In the genomic region with DNA sequence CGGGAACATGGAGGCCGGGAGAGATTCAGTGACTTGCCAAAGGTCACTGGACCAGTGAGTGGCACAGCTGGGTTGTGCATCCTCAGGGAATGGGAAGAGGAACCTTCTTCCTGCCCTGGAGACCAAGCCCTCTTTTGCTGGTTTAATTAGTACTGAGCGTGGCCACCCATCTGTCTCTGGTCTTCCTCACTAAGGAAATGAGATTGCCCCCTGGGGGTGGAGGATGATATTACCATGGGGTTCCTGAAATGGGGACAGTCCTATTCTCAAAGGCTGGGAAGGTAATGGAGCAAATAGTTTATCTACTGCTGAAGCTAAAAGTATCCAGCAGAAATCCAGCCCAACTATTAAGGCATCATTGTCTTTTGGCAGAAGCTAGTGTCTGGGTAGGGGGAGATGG, we compare ENCODE assay signal across 9 cellular contexts.
DNase-seq lines count a peak whose midpoint lies in the region; ATAC-seq and TF ChIP-seq lines count a peak whose summit lies in the region.
"Had no signal": no experiment of that assay in that cellular context is flagged by ENCODE, and none has a peak within 500 bp of the region (broad histone marks: within the 10 kb centered on the region; RNA-seq: fewer than 3 reads in every experiment).

No MANE protein-coding gene starts in this region.

- no peaks in the 10 kb centered on the region for H3K4me1 Mint-ChIP-seq in activated CD4-positive, alpha-beta memory T cell treated with anti-CD3 and anti-CD28 coated beads for 36 hours (ENCODE audit: low read depth)
- H3K4me1 Mint-ChIP-seq in activated CD4-positive, alpha-beta memory T cell treated with anti-CD3 and anti-CD28 coated beads, Interleukin-2, amount 10 ng/mL, durations not matched to agents 7 days and 5 days: no peaks in the 10 kb centered on the region
- H3K4me1 Mint-ChIP-seq: activated B cell treated with CpG ODN at 0.5 μM for 24 hours had no signal

- ATAC-seq in GM21737 (IDR thresholded peaks at IDR 0.05; ENCODE audit: unreplicated experiment): no peak

- no peaks in the 10 kb centered on the region for H3K27me3 Mint-ChIP-seq in activated CD4-positive, alpha-beta memory T cell treated with anti-CD3 and anti-CD28 coated beads for 36 hours
- H3K27me3 Mint-ChIP-seq in activated CD4-positive, alpha-beta memory T cell treated with anti-CD3 and anti-CD28 coated beads, Interleukin-2, amount 10 ng/mL, durations not matched to agents 7 days and 5 days: no peaks in the 10 kb centered on the region
- H3K27me3 Mint-ChIP-seq: activated B cell treated with CpG ODN at 0.5 μM for 24 hours had no signal

- H3K27ac Mint-ChIP-seq in activated CD4-positive, alpha-beta memory T cell treated with anti-CD3 and anti-CD28 coated beads for 36 hours: no peak overlapping the region
- H3K27ac Mint-ChIP-seq in activated CD4-positive, alpha-beta memory T cell treated with anti-CD3 and anti-CD28 coated beads, Interleukin-2, amount 10 ng/mL, durations not matched to agents 7 days and 5 days: no peak overlapping the region
- H3K27ac Mint-ChIP-seq: activated B cell treated with CpG ODN at 0.5 μM for 24 hours had no signal

- TF ChIP-seq CTCF in fibroblast of the aortic adventitia (IDR thresholded peaks at IDR 0.05; ENCODE audit: insufficient read depth, low read length) (peak; percentile 12), RWPE1 (conservative IDR thresholded peaks at IDR 0.05; ENCODE audit: low read depth) (no peak; the same call in 1 of the 2 replicates)

- POLR2A ChIA-PET in activated CD4-positive, alpha-beta memory T cell treated with anti-CD3 and anti-CD28 coated beads for 36 hours (lab: Charles Lee): no interaction called here
- POLR2A ChIA-PET in activated CD4-positive, alpha-beta memory T cell treated with anti-CD3 and anti-CD28 coated beads, Interleukin-2, amount 10 ng/mL, durations not matched to agents 7 days and 5 days (lab: Charles Lee): no interaction called here
- POLR2A ChIA-PET in RWPE1 (lab: Yijun Ruan, JAX; ENCODE audit: low non-redundant PET): no interaction called here

- no peak overlapping the region for H3K4me3 Mint-ChIP-seq in activated CD4-positive, alpha-beta memory T cell treated with anti-CD3 and anti-CD28 coated beads for 36 hours
- H3K4me3 Mint-ChIP-seq in activated CD4-positive, alpha-beta memory T cell treated with anti-CD3 and anti-CD28 coated beads, Interleukin-2, amount 10 ng/mL, durations not matched to agents 7 days and 5 days: no peak overlapping the region
- H3K4me3 Mint-ChIP-seq: activated B cell treated with CpG ODN at 0.5 μM for 24 hours had no signal

- intact Hi-C loops in activated CD4-positive, alpha-beta memory T cell treated with anti-CD3 and anti-CD28 coated beads for 36 hours (cut with micrococcal nuclease): no loop called here

- CTCF ChIA-PET in activated CD4-positive, alpha-beta memory T cell treated with anti-CD3 and anti-CD28 coated beads for 36 hours (lab: Charles Lee): interaction anchor here (1.1 to 1.5 kb wide), 4 partner anchors 9 to 748 kb away, joined by 3 to 5 read pairs (median 4); no protein-coding TSS in a partner anchor
- CTCF ChIA-PET in activated CD4-positive, alpha-beta memory T cell treated with anti-CD3 and anti-CD28 coated beads, Interleukin-2, amount 10 ng/mL, durations not matched to agents 7 days and 5 days (lab: Charles Lee): interaction anchor here (0.6 to 1.6 kb wide), 5 partner anchors 13 to 747 kb away, joined by 3 to 9 read pairs (median 3); no protein-coding TSS in a partner anchor
- CTCF ChIA-PET in RWPE1 (lab: Yijun Ruan, JAX): interaction anchor here (0.6 to 0.7 kb wide), 4 partner anchors 15 to 647 kb away, joined by 3 read pairs; no protein-coding TSS in a partner anchor

- peak; percentile 35 for DNase-seq in activated CD4-positive, alpha-beta memory T cell treated with anti-CD3 and anti-CD28 coated beads for 36 hours
- DNase-seq in activated CD4-positive, alpha-beta memory T cell treated with anti-CD3 and anti-CD28 coated beads, Interleukin-2, amount 10 ng/mL, durations not matched to agents 7 days and 5 days: no peak
- peak; percentile 54 for DNase-seq in NCI-H69 (lab: John Stamatoyannopoulos, UW)
- no peak for DNase-seq in fibroblast of the aortic adventitia (ENCODE audit: low read depth)
- DNase-seq in stimulated activated CD4-positive, alpha-beta T cell treated with anti-CD3 and anti-CD28 coated beads, TNF-alpha, amount 100 ng/mL, for 48 hours (ENCODE audit: low read depth in 3 of 3): peak in 2 of 3 donors; percentile 1 to 13
- DNase-seq in RWPE1 (ENCODE audit: low spot score): no peak
- no peak for DNase-seq in stimulated activated naive CD4-positive, alpha-beta T cell treated with Interleukin-2 at 50 U/mL for 16 hours (lab: John Stamatoyannopoulos, UW)
- DNase-seq: activated B cell treated with CpG ODN at 0.5 μM for 24 hours had no signal

- peaks cover 2% of the 10 kb centered on the region for H3K36me3 Mint-ChIP-seq in activated CD4-positive, alpha-beta memory T cell treated with anti-CD3 and anti-CD28 coated beads for 36 hours
- H3K36me3 Mint-ChIP-seq in activated CD4-positive, alpha-beta memory T cell treated with anti-CD3 and anti-CD28 coated beads, Interleukin-2, amount 10 ng/mL, durations not matched to agents 7 days and 5 days (ENCODE audit: low read depth): no peaks in the 10 kb centered on the region

- H3K9me3 Mint-ChIP-seq in activated CD4-positive, alpha-beta memory T cell treated with anti-CD3 and anti-CD28 coated beads for 36 hours: peaks cover 10% of the 10 kb centered on the region
- H3K9me3 Mint-ChIP-seq in activated CD4-positive, alpha-beta memory T cell treated with anti-CD3 and anti-CD28 coated beads, Interleukin-2, amount 10 ng/mL, durations not matched to agents 7 days and 5 days: peaks cover 9% of the 10 kb centered on the region

- H3K27ac ChIP-seq in RWPE1: no peak overlapping the region

- no peak overlapping the region for H3K4me3 ChIP-seq in fibroblast of the aortic adventitia (ENCODE audit: low read depth, low read length)

Comparison
In these comparisons a context has a peak if more than half of its experiments do, and no peak if none do; other contexts are left out.
1. DNase-seq: peak in activated CD4-positive, alpha-beta memory T cell treated with anti-CD3 and anti-CD28 coated beads for 36 hours (single experiment), NCI-H69 (single experiment) and stimulated activated CD4-positive, alpha-beta T cell treated with anti-CD3 and anti-CD28 coated beads, TNF-alpha, amount 100 ng/mL, for 48 hours (2 of 3); none in activated CD4-positive, alpha-beta memory T cell treated with anti-CD3 and anti-CD28 coated beads, Interleukin-2, amount 10 ng/mL, durations not matched to agents 7 days and 5 days (single experiment), fibroblast of the aortic adventitia (single experiment), RWPE1 (single experiment) and stimulated activated naive CD4-positive, alpha-beta T cell treated with Interleukin-2 at 50 U/mL for 16 hours (single experiment).